ENCODE assay signal across 15 cellular contexts in genomic region chrX:11954196-11954595, GRCh38.
"Had no signal": no experiment of that assay in that cellular context is flagged by ENCODE, and none has a peak within 500 bp of the region (broad histone marks: within the 10 kb centered on the region; RNA-seq: fewer than 3 reads in every experiment).

No MANE protein-coding gene starts in this region.

- H3K9me3 ChIP-seq: esophagus muscularis mucosa, upper lobe of right lung had no signal

- H3K4me3 ChIP-seq: dorsolateral prefrontal cortex, esophagus muscularis mucosa, upper lobe of right lung had no signal

- H3K4me1 ChIP-seq: esophagus muscularis mucosa, upper lobe of right lung had no signal

- H3K27me3 ChIP-seq: esophagus muscularis mucosa, upper lobe of right lung had no signal

- ATAC-seq: activated T-helper 17 cell treated with anti-CD3 and anti-CD28 coated beads, Interleukin-2, amount 50 U/mL, for 72 hours; left ventricle myocardium superior; right cardiac atrium; stimulated activated naive CD8-positive, alpha-beta T cell treated with anti-CD3 and anti-CD28 coated beads, Interleukin-15, amount 100 ng/mL, for 72 hours; upper lobe of right lung had no signal

- DNase-seq: activated CD4-positive, alpha-beta T cell treated with anti-CD3 and anti-CD28 coated beads for 1 hour; activated CD4-positive, alpha-beta T cell treated with anti-CD3 and anti-CD28 coated beads, Interleukin-2, amount 50 U/mL, for 4 hours; activated naive CD4-positive, alpha-beta T cell treated with anti-CD3 and anti-CD28 coated beads, Interleukin-2, amount 10 ng/mL, durations not matched to agents 7 days and 5 days; dorsolateral prefrontal cortex; hippocampal formation; left ventricle myocardium superior; nephron progenitor cell; occipital lobe; right cardiac atrium; small intestine; stimulated activated naive CD8-positive, alpha-beta T cell treated with anti-CD3 and anti-CD28 coated beads, Interleukin-15, amount 100 ng/mL, for 72 hours; upper lobe of right lung had no signal

- H3K36me3 ChIP-seq: esophagus muscularis mucosa, upper lobe of right lung had no signal

- H3K27ac ChIP-seq: dorsolateral prefrontal cortex, esophagus muscularis mucosa, upper lobe of right lung, VCaP had no signal
